Comparison of ENCODE assay signal across 1 cellular context in the genomic region with DNA sequence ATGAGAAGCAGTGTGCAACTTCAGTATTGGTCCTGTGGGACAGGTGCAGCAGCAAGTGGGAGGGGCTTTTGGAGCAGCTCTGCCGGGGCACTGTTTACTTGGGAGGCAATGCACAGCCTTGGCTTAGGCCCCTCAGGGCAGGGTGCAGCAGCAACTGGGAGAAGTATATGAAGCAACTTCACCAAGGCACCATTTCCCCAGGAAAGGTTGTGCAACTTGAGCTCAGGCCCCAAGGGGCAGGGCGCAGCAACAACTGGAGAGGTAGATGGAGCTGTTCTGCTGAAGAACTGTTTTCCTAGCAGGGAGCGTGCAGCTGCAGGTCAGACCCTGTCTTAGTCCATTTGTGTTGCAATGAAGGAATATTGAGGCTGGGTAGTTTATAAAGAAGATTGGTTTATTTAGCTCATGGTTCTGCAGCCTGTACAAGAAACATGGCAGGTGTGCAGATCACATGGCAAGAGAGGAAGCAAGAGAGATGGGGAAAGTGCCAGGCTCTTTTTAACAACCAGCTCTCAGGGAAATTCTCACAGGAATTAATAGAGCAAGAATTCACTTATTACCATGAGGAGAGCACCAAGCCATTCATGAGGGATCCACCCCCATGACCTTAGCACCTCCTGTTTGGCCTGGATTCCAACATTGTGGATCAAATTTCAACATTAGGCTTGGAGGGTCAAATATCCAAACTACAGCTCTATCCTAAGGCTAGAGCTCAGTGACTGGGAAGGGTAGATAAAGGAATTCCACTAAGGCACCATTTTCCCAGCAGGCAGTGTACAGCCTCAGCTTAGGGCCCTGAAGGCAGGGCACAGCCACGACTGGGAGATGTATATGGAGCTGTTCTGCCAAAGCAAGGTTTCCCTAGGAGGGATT.
TF ChIP-seq lines count a peak whose summit lies in the region.

No MANE protein-coding gene starts in this region.

TF ChIP-seq in HepG2, 621 proteins besides CTCF, POLR2A, EP300 and RAD21 (continued from another document):
- TF ChIP-seq SOX6 (IDR thresholded peaks at IDR 0.05): no peak
- TF ChIP-seq SOX6 (CRISPR knock-in tag; IDR thresholded peaks at IDR 0.05): no peak
- TF ChIP-seq GTF2F1 (IDR thresholded peaks at IDR 0.05; ENCODE audit: low read length): no peak
- TF ChIP-seq ZNF337 (CRISPR knock-in tag; IDR thresholded peaks at IDR 0.05; ENCODE audit: borderline replicate concordance, low read depth): no peak
- no peak for TF ChIP-seq ZNF451 (CRISPR knock-in tag; IDR thresholded peaks at IDR 0.05)
